ENCODE assay signal across 8 cellular contexts in genomic region chr16:50152807-50153647, GRCh38. TPM values are rescaled to one million over a fixed set of nuclear protein-coding genes. Genes with fewer than 3 reads are reported as not detected.
A peak's percentile ranks its signal among the peaks of the same experiment; 100 is the strongest.
DNase-seq lines count a peak whose midpoint lies in the region; ATAC-seq and TF ChIP-seq lines count a peak whose summit lies in the region.

Gene TENT4B (plus strand): TSS chr16:50153306. CDS start chr16:50153622, 316 bp downstream.

- H3K4me2 ChIP-seq in GM23338 = peak within 1 kb of the TSS; percentile 94
- peak within 1 kb of the TSS; percentile 99 for H3K4me2 ChIP-seq in Karpas-422 (ENCODE audit: low read depth, low read length, poor library complexity, severe bottlenecking)

- 1 to 2% methylated on average over 12 to 76 of the region's 121 CpGs for WGBS in testis, 2 donors

- H3K4me3 ChIP-seq in GM23338 = peak within 1 kb of the TSS; percentile 90
- peak within 1 kb of the TSS; percentile 87 for H3K4me3 ChIP-seq in Karpas-422 (ENCODE audit: low read length)
- H3K4me3 ChIP-seq in testis = peak within 1 kb of the TSS; percentile 90 to 92

- intact Hi-C loops in testis (cut with DNase I; ENCODE audit: low total_unique reads) = no loop called here

- H3K9me2 ChIP-seq in GM23338 (ENCODE audit: insufficient read depth) (no peaks in the 10 kb centered on the region), Karpas-422 (replicated peaks; ENCODE audit: insufficient read depth, low read length) (no peaks in the 10 kb centered on the region)

- H3K79me2 ChIP-seq in GM23338 (replicated peaks; ENCODE audit: insufficient read depth) = peaks cover 43% of the 10 kb centered on the region
- H3K79me2 ChIP-seq in Karpas-422 (ENCODE audit: low read length) = peaks cover 11% of the 10 kb centered on the region

- DNase-seq in GM04504 (ENCODE audit: low read depth) (peak; percentile 62), GM23338 (ENCODE audit: low spot score) (peak; percentile 83), Karpas-422 (peak; percentile 90), SKM-1 (lab: John Stamatoyannopoulos, UW; ENCODE audit: unreplicated experiment) (peak; percentile 68), glomerular visceral epithelial cell (ENCODE audit: extremely low spot score) (peak; percentile 82), osteocyte (ENCODE audit: extremely low spot score, unreplicated experiment) (peak; percentile 94), testis (peak; percentile 87)
- DNase-seq in activated naive CD4-positive, alpha-beta T cell treated with anti-CD3 and anti-CD28 coated beads, Interleukin-2, amount 50 U/mL, for 72 hours (ENCODE audit: low spot score in 2 of 2) = peak; percentile 85 to 92

- peaks cover 16% of the 10 kb centered on the region for H3K4me1 ChIP-seq in GM23338 (ENCODE audit: insufficient read depth)
- H3K4me1 ChIP-seq in Karpas-422 (ENCODE audit: low read length) = peaks cover 32% of the 10 kb centered on the region
- H3K4me1 ChIP-seq in testis = peaks cover 15% of the 10 kb centered on the region

- H3K27ac ChIP-seq in GM23338 (ENCODE audit: low read depth) (peak within 1 kb of the TSS; percentile 70), Karpas-422 (ENCODE audit: low read length) (no peak within 1 kb of the TSS), testis (peak within 1 kb of the TSS; percentile 71 to 99)

- TF ChIP-seq CTCF in GM23338 (conservative IDR thresholded peaks at IDR 0.05; ENCODE audit: low read depth in 2 of 2) (no peak), osteocyte (IDR thresholded peaks at IDR 0.05) (no peak), testis (IDR thresholded peaks at IDR 0.05) (no peak)

- peak; percentile 22 for TF ChIP-seq POLR2A in testis (IDR thresholded peaks at IDR 0.05)

- H3K27ac Mint-ChIP-seq in GM23338 (peak within 1 kb of the TSS; percentile 83; the same call in 1 of the 2 replicates), osteocyte (ENCODE audit: unreplicated experiment) (peak within 1 kb of the TSS; percentile 74)
- peak within 1 kb of the TSS; percentile 99 for H3K27ac Mint-ChIP-seq in activated naive CD4-positive, alpha-beta T cell treated with anti-CD3 and anti-CD28 coated beads, Interleukin-2, amount 50 U/mL, for 72 hours

- peaks cover 31% of the 10 kb centered on the region for H4K20me1 ChIP-seq in GM23338 (replicated peaks; ENCODE audit: insufficient read depth)
- peaks cover 23% of the 10 kb centered on the region; the same call in 1 of the 2 replicates for H4K20me1 ChIP-seq in Karpas-422 (ENCODE audit: insufficient read depth, low read depth, low read length)

- peaks cover 19% of the 10 kb centered on the region for H3K4me1 Mint-ChIP-seq in GM23338
- peaks cover 34% of the 10 kb centered on the region for H3K4me1 Mint-ChIP-seq in osteocyte (ENCODE audit: unreplicated experiment)

- H3K9ac ChIP-seq in Karpas-422 (ENCODE audit: low read length) = peak within 1 kb of the TSS; percentile 90

- peak; percentile 76 for ATAC-seq in GM23338
- peak; percentile 70 to 76 for ATAC-seq in activated naive CD4-positive, alpha-beta T cell treated with anti-CD3 and anti-CD28 coated beads, Interleukin-2, amount 50 U/mL, for 72 hours

- H3K36me3 Mint-ChIP-seq in GM23338 (ENCODE audit: low read depth) (peaks cover 2% of the 10 kb centered on the region; the same call in 1 of the 3 replicates), osteocyte (ENCODE audit: unreplicated experiment) (no peaks in the 10 kb centered on the region)
- peaks cover 9 to 16% of the 10 kb centered on the region in 2 donors for H3K36me3 Mint-ChIP-seq in activated naive CD4-positive, alpha-beta T cell treated with anti-CD3 and anti-CD28 coated beads, Interleukin-2, amount 50 U/mL, for 72 hours

- H2AFZ ChIP-seq in GM23338 (peak within 1 kb of the TSS; percentile 93), Karpas-422 (ENCODE audit: low read length) (peak within 1 kb of the TSS; percentile 92)

- peaks cover 5% of the 10 kb centered on the region for H3K27me3 Mint-ChIP-seq in GM23338 (ENCODE audit: insufficient read depth, low read depth, poor library complexity)
- H3K27me3 Mint-ChIP-seq in osteocyte (ENCODE audit: unreplicated experiment) = no peaks in the 10 kb centered on the region

- H3K4me3 Mint-ChIP-seq in GM23338 (peak within 1 kb of the TSS; percentile 87), osteocyte (ENCODE audit: unreplicated experiment) (peak within 1 kb of the TSS; percentile 77)

- no peaks in the 10 kb centered on the region for H3F3A ChIP-seq in GM23338 (replicated peaks; ENCODE audit: low read depth)

- H3K36me3 ChIP-seq in GM23338 (ENCODE audit: insufficient read depth) (no peaks in the 10 kb centered on the region), Karpas-422 (ENCODE audit: insufficient read depth, low read length) (no peaks in the 10 kb centered on the region), testis (ENCODE audit: low read depth, missing control alignments) (no peaks in the 10 kb centered on the region)

- H3K27me3 ChIP-seq in GM23338 (ENCODE audit: insufficient read depth) (no peaks in the 10 kb centered on the region), Karpas-422 (ENCODE audit: low read length) (no peaks in the 10 kb centered on the region), testis (no peaks in the 10 kb centered on the region)

- no peaks in the 10 kb centered on the region for H3K9me3 ChIP-seq in Karpas-422 (ENCODE audit: low read length)
- no peaks in the 10 kb centered on the region for H3K9me3 ChIP-seq in testis

- H3K9me3 Mint-ChIP-seq in GM23338 (no peaks in the 10 kb centered on the region), osteocyte (ENCODE audit: unreplicated experiment) (no peaks in the 10 kb centered on the region)
- no peaks in the 10 kb centered on the region for H3K9me3 Mint-ChIP-seq in activated naive CD4-positive, alpha-beta T cell treated with anti-CD3 and anti-CD28 coated beads, Interleukin-2, amount 50 U/mL, for 72 hours

TF ChIP-seq in GM23338, 12 proteins besides CTCF, POLR2A, EP300 and RAD21:
- TF ChIP-seq CREB1 (CRISPR knock-in tag; IDR thresholded peaks at IDR 0.05; ENCODE audit: low read depth) = peak; percentile 54
- peak; percentile 87 for TF ChIP-seq POLR2AphosphoS5 (IDR thresholded peaks at IDR 0.05; ENCODE audit: low read depth)
- no peak for TF ChIP-seq JUNB (IDR thresholded peaks at IDR 0.05; ENCODE audit: unreplicated experiment)

RNA-seq across cellular contexts. Expression of gene TENT4B, which starts in this region (rescaled TPM):
- 18.3 and 21.3 TPM in 2 replicates for total RNA-seq in GM23338 (2014; rRNA removed; shearing (Covaris generic))
- polyA plus RNA-seq in GM23338 (2016; fragmentation: Nextera tagmentation; extraction: Ambion mirVana) (16.7 and 17.6 TPM in 2 replicates), testis (ENCODE audit: insufficient read depth, low read depth, low replicate concordance) (56.6 TPM)
- total RNA-seq in Karpas-422 (2014; rRNA removed; shearing (Covaris generic); ENCODE audit: low replicate concordance) = 2.5 and 5.2 TPM in 2 replicates
- total RNA-seq in activated naive CD4-positive, alpha-beta T cell treated with anti-CD3 and anti-CD28 coated beads, Interleukin-2, amount 50 U/mL, for 72 hours = 10 to 100 TPM; 25.7 to 27.9 TPM
- total RNA-seq in osteocyte (9.6 and 11.1 TPM in 2 replicates), testis (10 to 100 TPM; 27.5 to 37.6 TPM)
